ENCODE assay signal across 24 cellular contexts in genomic region chr20:59565768-59566461, GRCh38. TPM values are rescaled to one million over a fixed set of nuclear protein-coding genes. Genes with fewer than 3 reads are reported as not detected.
DNase-seq lines count a peak whose midpoint lies in the region; ATAC-seq and TF ChIP-seq lines count a peak whose summit lies in the region.
"Had no signal": no experiment of that assay in that cellular context is flagged by ENCODE, and none has a peak within 500 bp of the region (broad histone marks: within the 10 kb centered on the region; RNA-seq: fewer than 3 reads in every experiment).

No MANE protein-coding gene starts in this region.

- H3K4me1 Mint-ChIP-seq in activated T-helper 17 cell treated with anti-CD3 and anti-CD28 coated beads, Interleukin-2, amount 50 U/mL, for 72 hours: no peaks in the 10 kb centered on the region
- H3K4me1 Mint-ChIP-seq: CD8-positive, alpha-beta memory T cell had no signal

- no peak overlapping the region for H3K4me3 ChIP-seq in H7 (ENCODE audit: insufficient read depth, low read depth, low read length)
- H3K4me3 ChIP-seq in osteoblast (ENCODE audit: insufficient read depth, low read length): no peak overlapping the region
- H3K4me3 ChIP-seq in effector memory CD4-positive, alpha-beta T cell (ENCODE audit: insufficient read depth, low read depth, low read length, poor library complexity, severe bottlenecking): no peak overlapping the region

- H3K36me3 Mint-ChIP-seq in activated T-helper 17 cell treated with anti-CD3 and anti-CD28 coated beads, Interleukin-2, amount 50 U/mL, for 72 hours (ENCODE audit: low read depth): no peaks in the 10 kb centered on the region
- H3K36me3 Mint-ChIP-seq: CD8-positive, alpha-beta memory T cell had no signal

- no peak overlapping the region for H2AFZ ChIP-seq in osteoblast (ENCODE audit: low read length)

- H3K27ac Mint-ChIP-seq in activated T-helper 17 cell treated with anti-CD3 and anti-CD28 coated beads, Interleukin-2, amount 50 U/mL, for 72 hours: no peak overlapping the region
- H3K27ac Mint-ChIP-seq: CD8-positive, alpha-beta memory T cell had no signal

- H3K4me1 ChIP-seq in osteoblast (ENCODE audit: insufficient read depth, low read length): no peaks in the 10 kb centered on the region
- H3K4me1 ChIP-seq in foreskin keratinocyte: no peaks in the 10 kb centered on the region
- H3K4me1 ChIP-seq in effector memory CD4-positive, alpha-beta T cell (ENCODE audit: control insufficient read depth, insufficient read depth, low read length, poor library complexity, severe bottlenecking): no peaks in the 10 kb centered on the region

- H3K27me3 ChIP-seq in H7 (ENCODE audit: control insufficient read depth, insufficient read depth, low read length): peaks cover 2% of the 10 kb centered on the region; the same call in 1 of the 2 replicates
- H3K27me3 ChIP-seq in osteoblast (ENCODE audit: insufficient read depth, low read length): no peaks in the 10 kb centered on the region
- H3K27me3 ChIP-seq in foreskin keratinocyte: no peaks in the 10 kb centered on the region
- H3K27me3 ChIP-seq in effector memory CD4-positive, alpha-beta T cell (replicated peaks; ENCODE audit: control insufficient read depth, insufficient read depth, low read length, poor library complexity, severe bottlenecking): no peaks in the 10 kb centered on the region

- no peaks in the 10 kb centered on the region for H3K9me3 Mint-ChIP-seq in activated T-helper 17 cell treated with anti-CD3 and anti-CD28 coated beads, Interleukin-2, amount 50 U/mL, for 72 hours

- no peaks in the 10 kb centered on the region for H3K79me2 ChIP-seq in osteoblast (ENCODE audit: insufficient read depth, low read length)

- H3K27me3 Mint-ChIP-seq in activated T-helper 17 cell treated with anti-CD3 and anti-CD28 coated beads, Interleukin-2, amount 50 U/mL, for 72 hours: peaks cover 25% of the 10 kb centered on the region

- no peaks in the 10 kb centered on the region for H3K9me3 ChIP-seq in osteoblast (ENCODE audit: low read depth, low read length)
- H3K9me3 ChIP-seq in effector memory CD4-positive, alpha-beta T cell (ENCODE audit: control insufficient read depth, low read length): no peaks in the 10 kb centered on the region

- no peaks in the 10 kb centered on the region for H4K20me1 ChIP-seq in osteoblast (ENCODE audit: insufficient read depth, low read length)

- no peak overlapping the region for H3K4me3 Mint-ChIP-seq in activated T-helper 17 cell treated with anti-CD3 and anti-CD28 coated beads, Interleukin-2, amount 50 U/mL, for 72 hours
- H3K4me3 Mint-ChIP-seq: CD8-positive, alpha-beta memory T cell had no signal

- DNase-seq in AG20443 (ENCODE audit: low spot score) (peak; percentile 5), H7 (peak; percentile 26), osteoblast (ENCODE audit: insufficient read length, low spot score, missing footprints) (peak; percentile 30), foreskin keratinocyte (no peak), NCI-H82 treated with DMSO at 0.1 percent for 48 hours (lab: John Stamatoyannopoulos, UW; ENCODE audit: unreplicated experiment) (no peak)
- DNase-seq in stimulated activated CD4-positive, alpha-beta T cell treated with anti-CD3 and anti-CD28 coated beads, Interleukin-1b, Interleukin-23, amount 100 ng/mL, for 48 hours: no peak
- no peak for DNase-seq in effector memory CD4-positive, alpha-beta T cell
- DNase-seq: Calu3; CD8-positive, alpha-beta memory T cell; GDM1; GOT3; Karpas-422; MV-4-11; NCI-H1105 treated with DMSO at 0.1 percent for 48 hours; NCI-H2081; NCI-H2171; NCI-H524 treated with DMSO at 0.1 percent for 48 hours; SHP77 had no signal

- no peaks in the 10 kb centered on the region for H3K36me3 ChIP-seq in H7 (replicated peaks; ENCODE audit: control insufficient read depth, insufficient read depth, low read length)
- no peaks in the 10 kb centered on the region for H3K36me3 ChIP-seq in osteoblast (ENCODE audit: insufficient read depth, low read length)
- no peaks in the 10 kb centered on the region for H3K36me3 ChIP-seq in effector memory CD4-positive, alpha-beta T cell (ENCODE audit: control insufficient read depth, insufficient read depth, low read length)

- H3K4me2 ChIP-seq in osteoblast (ENCODE audit: insufficient read depth, low read length): no peak overlapping the region

- ATAC-seq in activated T-helper 17 cell treated with anti-CD3 and anti-CD28 coated beads, Interleukin-2, amount 50 U/mL, for 72 hours (replicated peaks): peak; percentile 62
- ATAC-seq in foreskin keratinocyte: no peak
- ATAC-seq: HCT116 had no signal

- no peak overlapping the region for H3K27ac ChIP-seq in osteoblast (ENCODE audit: low read depth, low read length)
- H3K27ac ChIP-seq in foreskin keratinocyte: no peak overlapping the region
- no peak overlapping the region for H3K27ac ChIP-seq in effector memory CD4-positive, alpha-beta T cell (ENCODE audit: insufficient read depth, low read length, poor library complexity, severe bottlenecking)
- H3K27ac ChIP-seq: C4-2B had no signal

- TF ChIP-seq CTCF in osteoblast (IDR thresholded peaks at IDR 0.05; ENCODE audit: extremely low read depth, low read depth, low read length): no peak
- TF ChIP-seq CTCF in foreskin keratinocyte (conservative IDR thresholded peaks at IDR 0.05): no peak

RNA-seq across cellular contexts. Expression of gene PHACTR3, which starts 38.4 kb away (rescaled TPM):
- total RNA-seq in H7 (2014; rRNA removed; shearing (Covaris generic)): 0.03 and 0.41 TPM in 2 replicates
- total RNA-seq in activated T-helper 17 cell treated with anti-CD3 and anti-CD28 coated beads, Interleukin-2, amount 50 U/mL, for 72 hours: not detected
- total RNA-seq in osteoblast (not detected in 2 replicates), foreskin keratinocyte (28.3 and 34.0 TPM in 2 replicates)
- 28.1 and 29.4 TPM in 2 replicates for polyA plus RNA-seq in foreskin keratinocyte
- total RNA-seq: A172; CD8-positive, alpha-beta memory T cell; M059J had no signal
- polyA plus RNA-seq: AG04450; CD8-positive, alpha-beta memory T cell had no signal

Comparison
In these comparisons a context has a peak if more than half of its experiments do, and no peak if none do; other contexts are left out.
1. DNase-seq: peak in AG20443 (single experiment), H7 (single experiment) and osteoblast (single experiment); none in stimulated activated CD4-positive, alpha-beta T cell treated with anti-CD3 and anti-CD28 coated beads, Interleukin-1b, Interleukin-23, amount 100 ng/mL, for 48 hours (single experiment), foreskin keratinocyte (0 of 2), NCI-H82 treated with DMSO at 0.1 percent for 48 hours (single experiment) and effector memory CD4-positive, alpha-beta T cell (0 of 3).
2. RNA of gene PHACTR3, which starts 38.4 kb away (total RNA-seq): 28.3 to 34.0 TPM in foreskin keratinocyte; 0.03 to 0.41 TPM in H7, not detected in activated T-helper 17 cell treated with anti-CD3 and anti-CD28 coated beads, Interleukin-2, amount 50 U/mL, for 72 hours and not detected in osteoblast; every median in the first group is over 10 times any median in the second.